ENCODE assay signal across 20 cellular contexts in the genomic region with DNA sequence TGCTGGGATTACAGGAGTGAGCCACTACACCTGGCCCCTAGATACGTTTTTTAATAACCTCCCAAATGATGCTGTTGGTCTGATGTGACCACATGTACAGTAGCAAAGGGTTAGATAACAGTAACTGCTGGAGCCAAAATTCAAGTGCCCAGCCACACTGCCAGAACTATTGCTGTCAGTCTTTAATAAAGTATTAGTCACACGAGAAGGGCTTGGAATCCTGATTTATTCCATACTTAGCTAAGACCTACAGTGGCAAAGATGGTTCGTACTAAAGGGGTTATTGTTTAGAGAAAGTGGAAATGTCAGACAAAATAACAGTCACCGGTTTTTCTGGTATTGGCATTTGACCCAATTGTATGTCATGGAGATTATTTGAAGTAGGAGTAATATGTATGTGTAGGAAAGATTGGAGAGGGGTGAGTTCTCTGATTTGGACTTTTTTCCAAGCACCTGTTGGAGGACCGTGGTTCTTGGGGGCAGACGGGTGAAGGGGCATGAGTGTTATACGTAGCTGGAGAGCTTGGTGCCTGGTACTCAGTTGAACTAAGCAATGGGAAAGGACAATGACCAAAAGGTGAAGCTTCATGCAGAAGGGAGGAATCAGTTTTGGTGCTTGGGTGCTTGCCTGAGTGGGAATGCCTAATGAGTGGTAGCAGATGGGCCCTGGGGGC. TPM values are rescaled to one million over a fixed set of nuclear protein-coding genes. Genes with fewer than 3 reads are reported as not detected.
A peak's percentile ranks its signal among the peaks of the same experiment; 100 is the strongest.
DNase-seq lines count a peak whose midpoint lies in the region; ATAC-seq, FAIRE-seq and TF ChIP-seq lines count a peak whose summit lies in the region.
"Had no signal": no experiment of that assay in that cellular context is flagged by ENCODE, and none has a peak within 500 bp of the region (broad histone marks: within the 10 kb centered on the region; RNA-seq: fewer than 3 reads in every experiment).

No MANE protein-coding gene starts in this region.

- ATAC-seq in Right ventricle myocardium superior (ENCODE audit: poor library complexity) (peak; percentile 80), K562 (peak; percentile 27)
- ATAC-seq: psoas muscle had no signal

- H4K20me1 ChIP-seq in K562 (replicated peaks; ENCODE audit: control insufficient read depth, insufficient read depth, low read length): peaks cover 41% of the 10 kb centered on the region

- H3K9me1 ChIP-seq in K562 (ENCODE audit: control insufficient read depth, insufficient read depth, low read length): no peaks in the 10 kb centered on the region

- DNase-seq in Right ventricle myocardium superior: no peak
- DNase-seq in right atrium auricular region (ENCODE audit: low spot score): no peak
- DNase-seq in M059J (ENCODE audit: low read depth): peak; percentile 55
- no peak for DNase-seq in K562 (ENCODE audit: extremely low read depth in 1 of 4, low spot score in 3 of 4)
- peak; percentile 14 for DNase-seq in posterior vena cava (ENCODE audit: low spot score)
- no peak for DNase-seq in kidney glomerular epithelial cell (lab: John Stamatoyannopoulos, UW)
- DNase-seq in coronary artery (ENCODE audit: low spot score): no peak
- no peak for DNase-seq in tibial artery
- DNase-seq: activated CD4-positive, alpha-beta T cell treated with anti-CD3 and anti-CD28 coated beads for 36 hours; activated naive CD8-positive, alpha-beta T cell treated with anti-CD3 and anti-CD28 coated beads, Interleukin-2, amount 10 ng/mL, durations not matched to agents 7 days and 5 days; effector memory CD4-positive, alpha-beta T cell; MV-4-11; NCI-H1694 treated with DMSO at 0.1 percent for 48 hours; NCI-H774; psoas muscle; small intestine; stimulated activated naive CD4-positive, alpha-beta T cell; thyroid gland had no signal

- H3K9me3 ChIP-seq in right atrium auricular region: no peaks in the 10 kb centered on the region
- no peaks in the 10 kb centered on the region for H3K9me3 ChIP-seq in K562 (replicated peaks; ENCODE audit: control insufficient read depth, insufficient read depth, low read depth, low read length)
- no peaks in the 10 kb centered on the region for H3K9me3 ChIP-seq in tibial artery
- H3K9me3 ChIP-seq: psoas muscle, thyroid gland had no signal

- no peak overlapping the region for H3K27ac ChIP-seq in right atrium auricular region
- H3K27ac ChIP-seq in K562 (ENCODE audit: extremely low read depth, low read depth, low read length): no peak overlapping the region
- H3K27ac ChIP-seq in coronary artery: no peak overlapping the region
- no peak overlapping the region for H3K27ac ChIP-seq in tibial artery
- H3K27ac ChIP-seq: psoas muscle, thyroid gland had no signal

- H3K27me3 ChIP-seq in right atrium auricular region (no peaks in the 10 kb centered on the region), K562 (ENCODE audit: control insufficient read depth in 2 of 2, insufficient read depth in 2 of 2, low read length in 2 of 2) (no peaks in the 10 kb centered on the region), tibial artery (no peaks in the 10 kb centered on the region)
- H3K27me3 ChIP-seq: thyroid gland had no signal

- POLR2A ChIA-PET in K562 (lab: Yijun Ruan, JAX): interaction anchor here (0.6 to 7.5 kb wide), 15 partner anchors 7 to 569 kb away, joined by 3 to 141 read pairs (median 4); partner anchors contain the start of genes PRPH, SPATS2, TUBA1C and WNT1

- peaks cover 13% of the 10 kb centered on the region for H3K79me2 ChIP-seq in K562 (ENCODE audit: control insufficient read depth, insufficient read depth, low read length)

- H3K36me3 ChIP-seq in right atrium auricular region: peaks cover 25% of the 10 kb centered on the region
- peaks cover 41% of the 10 kb centered on the region for H3K36me3 ChIP-seq in K562 (ENCODE audit: control insufficient read depth, insufficient read depth, low read length)
- H3K36me3 ChIP-seq in tibial artery: peaks cover 43% of the 10 kb centered on the region in 3 donors

- WGBS in K562 (ENCODE audit: insufficient coverage, low coverage, missing lambda C conversion rate): 24% methylated on average over 7 of the region's 7 CpGs

- H3K4me3 ChIP-seq in right atrium auricular region: no peak overlapping the region
- H3K4me3 ChIP-seq in K562: no peak overlapping the region
- no peak overlapping the region for H3K4me3 ChIP-seq in coronary artery
- no peak overlapping the region for H3K4me3 ChIP-seq in tibial artery
- H3K4me3 ChIP-seq: psoas muscle, thyroid gland had no signal

- no TSS peak for BruUV-seq in K562 (replicated peaks; lab: Mats Ljungman, UMichigan)

- in situ Hi-C loops in K562 (cut with MboI): no loop called here

- CTCF ChIA-PET in K562 (lab: Yijun Ruan, JAX; ENCODE audit: low intra/inter-chr PET ratio): no interaction called here

- H3K9ac ChIP-seq in K562 (ENCODE audit: insufficient read depth in 1 of 2, low read depth in 2 of 2, low read length in 2 of 2): no peak overlapping the region

- no peak; the same call in 1 of the 2 replicates for TF ChIP-seq POLR2A in K562 (conservative IDR thresholded peaks at IDR 0.05)

- FAIRE-seq in K562 (lab: Jason Lieb, UNC): peak; percentile 60
- FAIRE-seq: small intestine had no signal

- TF ChIP-seq RAD21 in K562 (CRISPR knock-in tag; conservative IDR thresholded peaks at IDR 0.05 in 1 of 2, IDR thresholded peaks at IDR 0.05 in 1 of 2): no peak

- no peak for TF ChIP-seq CTCF in right atrium auricular region (IDR thresholded peaks at IDR 0.05)
- no peak for TF ChIP-seq CTCF in K562 (IDR thresholded peaks at IDR 0.05 in 2 of 3, conservative IDR thresholded peaks at IDR 0.05 in 1 of 3; ENCODE audit: insufficient read depth in 2 of 3, low read depth in 1 of 3, low read length in 3 of 3)
- TF ChIP-seq CTCF in coronary artery (IDR thresholded peaks at IDR 0.05): no peak
- TF ChIP-seq CTCF in tibial artery (IDR thresholded peaks at IDR 0.05): no peak

- intact Hi-C loops in Right ventricle myocardium superior (cut with DNase I): no loop called here
- intact Hi-C loops in K562 (cut with micrococcal nuclease): no loop called here
- intact Hi-C loops in posterior vena cava (cut with DNase I): no loop called here
- intact Hi-C loops in tibial artery (cut with DNase I; ENCODE audit: low total_unique reads): no loop called here

- peaks cover 0 to 3% of the 10 kb centered on the region in 2 donors for H3K4me1 ChIP-seq in right atrium auricular region
- H3K4me1 ChIP-seq in K562 (replicated peaks in 1 of 2; ENCODE audit: control insufficient read depth in 2 of 2, insufficient read depth in 2 of 2, low read length in 2 of 2): peaks cover 5 to 7% of the 10 kb centered on the region in 2 experiments; a peak in 3 of 5 replicates
- H3K4me1 ChIP-seq in tibial artery: no peaks in the 10 kb centered on the region
- H3K4me1 ChIP-seq: psoas muscle, thyroid gland had no signal

- TF ChIP-seq EP300 in K562 (IDR thresholded peaks at IDR 0.05; ENCODE audit: low read length): no peak

- no peak overlapping the region for H2AFZ ChIP-seq in K562 (ENCODE audit: low read depth, low read length)

- H3K4me2 ChIP-seq in K562 (ENCODE audit: insufficient read depth, low read length): no peak overlapping the region

RNA-seq across cellular contexts. Expression of gene TUBA1C, which starts 9.7 kb away (rescaled TPM):
- total RNA-seq in Right ventricle myocardium superior (50.9 TPM), right atrium auricular region (100 to 1,000 TPM in 1 of 2 donors, 10 to 100 TPM in 1; 64.4 to 145 TPM), K562 (2014; rRNA removed) (755 and 1,088 TPM in 2 replicates), K562 (2014; rRNA removed; fragmentation: Illumina TruSeq; extraction: Trizol) (779 and 914 TPM in 2 replicates), K562 (2015; rRNA removed; fragmentation: Illumina TruSeq; extraction: Trizol) (912 and 926 TPM in 2 replicates), K562 (2021) (839 and 845 TPM in 2 replicates), posterior vena cava (100 to 1,000 TPM; 172 to 219 TPM)
- total RNA-seq in M059J (2014; rRNA removed; shearing (Covaris generic)): 1,117 and 1,179 TPM in 2 replicates
- 176 and 423 TPM in 2 replicates for total RNA-seq in K562 (2011; cell fraction: chromatin; rRNA removed; ENCODE audit: low replicate concordance)
- total RNA-seq in K562 (2011; cell fraction: nucleolus; rRNA removed): 383 and 414 TPM in 2 replicates
- 358 and 385 TPM in 2 replicates for total RNA-seq in K562 (2011; cell fraction: nucleoplasm; rRNA removed)
- polyA plus RNA-seq in K562 (2011; rRNA removed) (2,698 and 3,950 TPM in 2 replicates), K562 (2014; fragmentation: Illumina TruSeq; extraction: Trizol) (2,770 and 3,012 TPM in 2 replicates), K562 (2014; fragmentation: Nextera tagmentation; extraction: Ambion mirVana) (1,000 to 10,000 TPM in 1 of 2 experiments, 100 to 1,000 TPM in 1; 776 to 1,185 TPM), K562 (2014; rRNA removed) (1,517 and 1,660 TPM in 2 replicates)
- 6,167 and 6,224 TPM in 2 replicates for polyA plus RNA-seq in K562 (2011; cell fraction: cytosol; rRNA removed)
- 965 and 1,239 TPM in 2 replicates for polyA plus RNA-seq in K562 (2011; cell fraction: nucleus; rRNA removed)
- 1,132 and 1,153 TPM in 2 replicates for polyA plus RNA-seq in K562 (2012)
- 2,193 and 2,971 TPM in 2 replicates for polyA minus RNA-seq in K562 (2011; rRNA and poly(A)+ RNA removed)
- 751 and 929 TPM in 2 replicates for polyA minus RNA-seq in K562 (2011; cell fraction: cytosol; rRNA and poly(A)+ RNA removed)
- 192 and 360 TPM in 2 replicates for polyA minus RNA-seq in K562 (2011; cell fraction: nucleus; rRNA and poly(A)+ RNA removed)

RNA-seq across cellular contexts. Expression of gene PRPH, which starts 20.4 kb away (rescaled TPM):
- total RNA-seq in Right ventricle myocardium superior (not detected), right atrium auricular region (under 1 TPM in 1 of 2 donors, not detected in 1; 0.75 TPM), K562 (2014; rRNA removed) (0.27 and 1.3 TPM in 2 replicates), K562 (2014; rRNA removed; fragmentation: Illumina TruSeq; extraction: Trizol) (0.36 and 0.51 TPM in 2 replicates), K562 (2015; rRNA removed; fragmentation: Illumina TruSeq; extraction: Trizol) (0.41 TPM in 1 of 2 replicates, not detected in the other), K562 (2021) (0.81 and 1.6 TPM in 2 replicates), posterior vena cava (under 1 TPM; 0.32 to 0.67 TPM)
- total RNA-seq in M059J (2014; rRNA removed; shearing (Covaris generic)): 0.12 TPM in 1 of 2 replicates, not detected in the other
- total RNA-seq in K562 (2011; cell fraction: chromatin; rRNA removed; ENCODE audit: low replicate concordance): not detected in 2 replicates
- total RNA-seq in K562 (2011; cell fraction: nucleolus; rRNA removed): 0.13 and 0.67 TPM in 2 replicates
- 0.81 TPM in 1 of 2 replicates, not detected in the other for total RNA-seq in K562 (2011; cell fraction: nucleoplasm; rRNA removed)
- polyA plus RNA-seq in K562 (2011; rRNA removed) (0.71 and 1.4 TPM in 2 replicates), K562 (2014; fragmentation: Illumina TruSeq; extraction: Trizol) (0.97 and 1.3 TPM in 2 replicates), K562 (2014; fragmentation: Nextera tagmentation; extraction: Ambion mirVana) (1 to 10 TPM; 1.8 to 1.9 TPM), K562 (2014; rRNA removed) (1.3 TPM in 2 replicates)
- 1.2 and 2.7 TPM in 2 replicates for polyA plus RNA-seq in K562 (2011; cell fraction: cytosol; rRNA removed)
- 0.65 and 1.4 TPM in 2 replicates for polyA plus RNA-seq in K562 (2011; cell fraction: nucleus; rRNA removed)
- 1.1 and 4.3 TPM in 2 replicates for polyA plus RNA-seq in K562 (2012)
- polyA minus RNA-seq in K562 (2011; rRNA and poly(A)+ RNA removed): 0.84 TPM in 1 of 2 replicates, not detected in the other
- polyA minus RNA-seq in K562 (2011; cell fraction: cytosol; rRNA and poly(A)+ RNA removed): not detected in 2 replicates
- not detected in 2 replicates for polyA minus RNA-seq in K562 (2011; cell fraction: nucleus; rRNA and poly(A)+ RNA removed)
- total RNA-seq: activated CD4-positive, alpha-beta T cell treated with anti-CD3 and anti-CD28 coated beads for 36 hours; activated T-helper 1 cell treated with anti-CD3 and anti-CD28 coated beads, Interleukin-12 subunit alpha, Interleukin-12 subunit beta, Interleukin-2, Interleukin-4 antibody, amounts not matched to agents 30 ng/mL and 10 ng/mL and 1 ng/mL, durations not matched to agents 14 hours and 24 hours and 36 hours; psoas muscle had no signal
- polyA plus RNA-seq: IgD-negative memory B cell had no signal

RNA-seq across cellular contexts. Expression of gene TROAP, which starts 48.5 kb away (rescaled TPM):
- total RNA-seq in Right ventricle myocardium superior (0.67 TPM), right atrium auricular region (under 1 TPM in 1 of 2 donors, not detected in 1; 0.48 TPM), K562 (2014; rRNA removed) (60.4 and 60.8 TPM in 2 replicates), K562 (2014; rRNA removed; fragmentation: Illumina TruSeq; extraction: Trizol) (39.0 and 56.5 TPM in 2 replicates), K562 (2015; rRNA removed; fragmentation: Illumina TruSeq; extraction: Trizol) (59.2 and 59.8 TPM in 2 replicates), K562 (2021) (72.9 and 83.0 TPM in 2 replicates), posterior vena cava (under 1 TPM; 0.10 to 0.60 TPM)
- total RNA-seq in M059J (2014; rRNA removed; shearing (Covaris generic)): 31.3 and 47.4 TPM in 2 replicates
- total RNA-seq in K562 (2011; cell fraction: chromatin; rRNA removed; ENCODE audit: low replicate concordance): 116 and 289 TPM in 2 replicates
- 173 and 178 TPM in 2 replicates for total RNA-seq in K562 (2011; cell fraction: nucleolus; rRNA removed)
- 141 and 151 TPM in 2 replicates for total RNA-seq in K562 (2011; cell fraction: nucleoplasm; rRNA removed)
- polyA plus RNA-seq in K562 (2011; rRNA removed) (46.4 and 61.0 TPM in 2 replicates), K562 (2014; fragmentation: Illumina TruSeq; extraction: Trizol) (171 and 183 TPM in 2 replicates), K562 (2014; fragmentation: Nextera tagmentation; extraction: Ambion mirVana) (10 to 100 TPM; 52.1 to 53.7 TPM), K562 (2014; rRNA removed) (101 and 112 TPM in 2 replicates)
- polyA plus RNA-seq in K562 (2011; cell fraction: cytosol; rRNA removed): 34.7 and 45.0 TPM in 2 replicates
- polyA plus RNA-seq in K562 (2011; cell fraction: nucleus; rRNA removed): 167 and 238 TPM in 2 replicates
- polyA plus RNA-seq in K562 (2012): 67.5 and 72.2 TPM in 2 replicates
- polyA minus RNA-seq in K562 (2011; rRNA and poly(A)+ RNA removed): 26.0 and 27.1 TPM in 2 replicates
- 28.1 and 36.8 TPM in 2 replicates for polyA minus RNA-seq in K562 (2011; cell fraction: cytosol; rRNA and poly(A)+ RNA removed)
- 70.8 and 123 TPM in 2 replicates for polyA minus RNA-seq in K562 (2011; cell fraction: nucleus; rRNA and poly(A)+ RNA removed)
- polyA plus RNA-seq: IgD-negative memory B cell had no signal

Comparison
In these comparisons a context has a peak if more than half of its experiments do, and no peak if none do; other contexts are left out.
1. DNase-seq: peak in M059J (single experiment) and posterior vena cava (single experiment); none in Right ventricle myocardium superior (single experiment), right atrium auricular region (single experiment), K562 (0 of 4), kidney glomerular epithelial cell (single experiment), coronary artery (single experiment) and tibial artery (0 of 2).
2. RNA of gene TROAP, which starts 48.5 kb away (total RNA-seq): 39.0 to 289 TPM in K562 and 31.3 to 47.4 TPM in M059J; 0.67 TPM in Right ventricle myocardium superior (single experiment), 0.10 to 0.60 TPM in posterior vena cava and 0.48 TPM in right atrium auricular region; every median in the first group is over 10 times any median in the second.